Comparison of ENCODE assay signal across 32 cellular contexts in genomic region chr22:36608987-36609386, GRCh38.
"Had no signal": no experiment of that assay in that cellular context is flagged by ENCODE, and none has a peak within 500 bp of the region (broad histone marks: within the 10 kb centered on the region; RNA-seq: fewer than 3 reads in every experiment).

No MANE protein-coding gene starts in this region.

- H3K36me3 Mint-ChIP-seq: activated naive CD8-positive, alpha-beta T cell treated with anti-CD3 and anti-CD28 coated beads for 36 hours; stimulated activated memory B cell treated with anti-CD40 and anti-IgM and Interleukin-4, amounts not matched to agents 10 μg/mL and 1 μg/mL and 100 μg/mL, for 72 hours; T-cell had no signal

- ATAC-seq: activated CD4-positive, alpha-beta T cell treated with anti-CD3 and anti-CD28 coated beads for 36 hours; activated T-helper 17 cell treated with anti-CD3 and anti-CD28 coated beads, Interleukin-2, amount 50 U/mL, for 72 hours; effector memory CD8-positive, alpha-beta T cell; gastrocnemius medialis; heart left ventricle; left ventricle myocardium superior; right lobe of liver; stimulated activated memory B cell treated with anti-CD40 and anti-IgM and Interleukin-4, amounts not matched to agents 10 μg/mL and 1 μg/mL and 100 μg/mL, for 72 hours; T-cell had no signal

- H3K4me1 Mint-ChIP-seq: activated B cell treated with CpG ODN at 0.5 μM for 24 hours; activated CD4-positive, alpha-beta T cell treated with anti-CD3 and anti-CD28 coated beads for 36 hours; activated naive CD8-positive, alpha-beta T cell treated with anti-CD3 and anti-CD28 coated beads for 36 hours; activated T-helper 17 cell treated with anti-CD3 and anti-CD28 coated beads, Interleukin-2, amount 50 U/mL, for 72 hours; stimulated activated memory B cell treated with anti-CD40 and anti-IgM and Interleukin-4, amounts not matched to agents 10 μg/mL and 1 μg/mL and 100 μg/mL, for 72 hours; T-cell had no signal

- DNase-seq: activated B cell treated with CpG ODN at 0.5 μM for 24 hours; activated CD4-positive, alpha-beta T cell treated with anti-CD3 and anti-CD28 coated beads for 36 hours; activated CD4-positive, alpha-beta T cell treated with anti-CD3 and anti-CD28 coated beads, Interleukin-2, amount 50 U/mL, for 4 hours; activated CD8-positive, alpha-beta memory T cell treated with anti-CD3 and anti-CD28 coated beads for 24 hours; activated CD8-positive, alpha-beta memory T cell treated with anti-CD3 and anti-CD28 coated beads, Interleukin-2, amount 50 U/mL, for 4 hours; activated naive CD8-positive, alpha-beta T cell treated with anti-CD3 and anti-CD28 coated beads for 36 hours; activated T-cell treated with anti-CD3 and anti-CD28 coated beads, Interleukin-2, amount 50 U/mL, for 24 hours; colonic mucosa; dorsolateral prefrontal cortex; effector memory CD8-positive, alpha-beta T cell; esophagus squamous epithelium; gastrocnemius medialis; heart left ventricle; left ventricle myocardium superior; mammary epithelial cell; nucleus accumbens; right lobe of liver; stimulated activated CD4-positive, alpha-beta T cell treated with anti-CD3 and anti-CD28 coated beads, Interleukin-15, amount 100 ng/mL, for 24 hours; stomach; T-cell; T-helper 9 cell; transverse colon; uterus had no signal

- H3K4me3 ChIP-seq: breast epithelium, colonic mucosa, dorsolateral prefrontal cortex, esophagus squamous epithelium, gastrocnemius medialis, heart left ventricle, right lobe of liver, smooth muscle cell, stomach, suprapubic skin, transverse colon, uterus had no signal

- H3K27ac Mint-ChIP-seq: activated B cell treated with CpG ODN at 0.5 μM for 24 hours; activated CD4-positive, alpha-beta T cell treated with anti-CD3 and anti-CD28 coated beads for 36 hours; activated naive CD8-positive, alpha-beta T cell treated with anti-CD3 and anti-CD28 coated beads for 36 hours; activated T-cell treated with anti-CD3 and anti-CD28 coated beads, Interleukin-2, amount 50 U/mL, for 24 hours; activated T-helper 17 cell treated with anti-CD3 and anti-CD28 coated beads, Interleukin-2, amount 50 U/mL, for 72 hours; effector memory CD8-positive, alpha-beta T cell; nephron; stimulated activated memory B cell treated with anti-CD40 and anti-IgM and Interleukin-4, amounts not matched to agents 10 μg/mL and 1 μg/mL and 100 μg/mL, for 72 hours; T-cell had no signal

- H3K36me3 ChIP-seq: breast epithelium, colonic mucosa, esophagus squamous epithelium, gastrocnemius medialis, heart left ventricle, right lobe of liver, stomach, suprapubic skin, transverse colon, uterus had no signal

- H3K4me3 Mint-ChIP-seq: activated B cell treated with CpG ODN at 0.5 μM for 24 hours; activated CD4-positive, alpha-beta T cell treated with anti-CD3 and anti-CD28 coated beads for 36 hours; activated naive CD8-positive, alpha-beta T cell treated with anti-CD3 and anti-CD28 coated beads for 36 hours; activated T-cell treated with anti-CD3 and anti-CD28 coated beads, Interleukin-2, amount 50 U/mL, for 24 hours; activated T-helper 17 cell treated with anti-CD3 and anti-CD28 coated beads, Interleukin-2, amount 50 U/mL, for 72 hours; central memory CD8-positive, alpha-beta T cell; effector memory CD8-positive, alpha-beta T cell; nephron; stimulated activated memory B cell treated with anti-CD40 and anti-IgM and Interleukin-4, amounts not matched to agents 10 μg/mL and 1 μg/mL and 100 μg/mL, for 72 hours; T-cell had no signal

- H3K27ac ChIP-seq: breast epithelium, colonic mucosa, dorsolateral prefrontal cortex, esophagus squamous epithelium, gastrocnemius medialis, heart left ventricle, right lobe of liver, stomach, suprapubic skin, transverse colon, uterus had no signal

- H3K4me2 ChIP-seq: smooth muscle cell had no signal

- H3K9me3 ChIP-seq: breast epithelium, colonic mucosa, esophagus squamous epithelium, gastrocnemius medialis, heart left ventricle, right lobe of liver, stomach, suprapubic skin, transverse colon, uterus had no signal

- H3K27me3 ChIP-seq: colonic mucosa, right lobe of liver, uterus had no signal

- H3K4me1 ChIP-seq: breast epithelium, colonic mucosa, esophagus squamous epithelium, gastrocnemius medialis, right lobe of liver, stomach, suprapubic skin, transverse colon, uterus had no signal

- H3K9me3 Mint-ChIP-seq: activated B cell treated with CpG ODN at 0.5 μM for 24 hours; activated naive CD8-positive, alpha-beta T cell treated with anti-CD3 and anti-CD28 coated beads for 36 hours; activated T-cell treated with anti-CD3 and anti-CD28 coated beads, Interleukin-2, amount 50 U/mL, for 24 hours; activated T-helper 17 cell treated with anti-CD3 and anti-CD28 coated beads, Interleukin-2, amount 50 U/mL, for 72 hours; central memory CD8-positive, alpha-beta T cell; effector memory CD8-positive, alpha-beta T cell; nephron; stimulated activated memory B cell treated with anti-CD40 and anti-IgM and Interleukin-4, amounts not matched to agents 10 μg/mL and 1 μg/mL and 100 μg/mL, for 72 hours; T-cell had no signal

- FAIRE-seq: astrocyte, islet of Langerhans had no signal
